1 cellular context compared by ENCODE assay signal in genomic region chr1:52368383-52369172, GRCh38.
A peak's percentile ranks its signal among the peaks of the same experiment; 100 is the strongest.
TF ChIP-seq lines count a peak whose summit lies in the region.

No MANE protein-coding gene starts in this region.

TF ChIP-seq in HepG2, 621 proteins besides CTCF, POLR2A, EP300 and RAD21 (continued from another document):
- TF ChIP-seq, protein P1, sequence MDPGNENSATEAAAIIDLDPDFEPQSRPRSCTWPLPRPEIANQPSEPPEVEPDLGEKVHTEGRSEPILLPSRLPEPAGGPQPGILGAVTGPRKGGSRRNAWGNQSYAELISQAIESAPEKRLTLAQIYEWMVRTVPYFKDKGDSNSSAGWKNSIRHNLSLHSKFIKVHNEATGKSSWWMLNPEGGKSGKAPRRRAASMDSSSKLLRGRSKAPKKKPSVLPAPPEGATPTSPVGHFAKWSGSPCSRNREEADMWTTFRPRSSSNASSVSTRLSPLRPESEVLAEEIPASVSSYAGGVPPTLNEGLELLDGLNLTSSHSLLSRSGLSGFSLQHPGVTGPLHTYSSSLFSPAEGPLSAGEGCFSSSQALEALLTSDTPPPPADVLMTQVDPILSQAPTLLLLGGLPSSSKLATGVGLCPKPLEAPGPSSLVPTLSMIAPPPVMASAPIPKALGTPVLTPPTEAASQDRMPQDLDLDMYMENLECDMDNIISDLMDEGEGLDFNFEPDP (CRISPR knock-in tag; conservative IDR thresholded peaks at IDR 0.05): no peak
- TF ChIP-seq ZNF501 (CRISPR knock-in tag; IDR thresholded peaks at IDR 0.05): no peak
- no peak for TF ChIP-seq MEIS1 (CRISPR knock-in tag; IDR thresholded peaks at IDR 0.05; ENCODE audit: borderline replicate concordance)
- TF ChIP-seq BRCA1 (CRISPR knock-in tag; IDR thresholded peaks at IDR 0.05): no peak
- TF ChIP-seq ZNF264 (CRISPR knock-in tag; IDR thresholded peaks at IDR 0.05): no peak
- TF ChIP-seq RFX3 (CRISPR knock-in tag; IDR thresholded peaks at IDR 0.05): no peak
- no peak for TF ChIP-seq HNF4G (IDR thresholded peaks at IDR 0.05; ENCODE audit: borderline replicate concordance, low read depth, low read length)
- no peak for TF ChIP-seq HNF4G (CRISPR knock-in tag; IDR thresholded peaks at IDR 0.05; ENCODE audit: borderline replicate concordance, low read depth)
- TF ChIP-seq CBX2 (IDR thresholded peaks at IDR 0.05; ENCODE audit: low read depth, low read length): no peak
- TF ChIP-seq CBX2 (CRISPR knock-in tag; IDR thresholded peaks at IDR 0.05; ENCODE audit: low read depth): no peak
- no peak for TF ChIP-seq ZNF780A (CRISPR knock-in tag; IDR thresholded peaks at IDR 0.05)
- peak; percentile 64; the same call in 1 of the 2 replicates for TF ChIP-seq MYPOP (CRISPR knock-in tag; IDR thresholded peaks at IDR 0.05)
- TF ChIP-seq ZNF7 (CRISPR knock-in tag; IDR thresholded peaks at IDR 0.05): no peak
- TF ChIP-seq MYC (CRISPR knock-in tag; IDR thresholded peaks at IDR 0.05; ENCODE audit: borderline replicate concordance): peak; percentile 50; the same call in 1 of the 2 replicates
- TF ChIP-seq TARDBP (CRISPR knock-in tag; IDR thresholded peaks at IDR 0.05): no peak
